Comparison of ENCODE assay signal across 21 cellular contexts in genomic region chr12:92519284-92519683, GRCh38.
"Had no signal": no experiment of that assay in that cellular context is flagged by ENCODE, and none has a peak within 500 bp of the region (broad histone marks: within the 10 kb centered on the region; RNA-seq: fewer than 3 reads in every experiment).

No MANE protein-coding gene starts in this region.

- DNase-seq: activated CD4-positive, alpha-beta memory T cell treated with anti-CD3 and anti-CD28 coated beads for 36 hours; activated naive CD4-positive, alpha-beta T cell treated with anti-CD3 and anti-CD28 coated beads for 36 hours; activated T-cell treated with anti-CD3 and anti-CD28 coated beads for 4 hours; aorta; brain microvascular endothelial cell; heart right ventricle; immature natural killer cell; left cardiac atrium; Right ventricle myocardium superior; sigmoid colon; SK-N-SH; stimulated activated naive CD4-positive, alpha-beta T cell treated with Interleukin-2 at 50 U/mL for 16 hours; T-helper 9 cell; transverse colon had no signal

- H3K27ac Mint-ChIP-seq: activated CD4-positive, alpha-beta memory T cell treated with anti-CD3 and anti-CD28 coated beads for 36 hours; activated naive CD4-positive, alpha-beta T cell treated with anti-CD3 and anti-CD28 coated beads for 36 hours; activated T-helper 2 cell treated with anti-CD3 and anti-CD28 coated beads, Interferon-gamma antibody, Interleukin-2, Interleukin-4, amounts not matched to agents 10 μg/mL and 5 μg/mL and 100 μg/mL, durations not matched to agents 14 hours and 24 hours and 36 hours; mesothelial cell of epicardium had no signal

- H3K36me3 ChIP-seq: brain microvascular endothelial cell, esophagus muscularis mucosa, heart right ventricle, sigmoid colon, transverse colon had no signal

- H3K4me1 ChIP-seq: esophagus muscularis mucosa, heart right ventricle, transverse colon had no signal

- H3K27ac ChIP-seq: brain microvascular endothelial cell, coronary artery, esophagus muscularis mucosa, heart right ventricle, sigmoid colon, transverse colon had no signal

- H3K27me3 Mint-ChIP-seq: activated CD4-positive, alpha-beta memory T cell treated with anti-CD3 and anti-CD28 coated beads for 36 hours had no signal

- H3K36me3 Mint-ChIP-seq: activated CD4-positive, alpha-beta memory T cell treated with anti-CD3 and anti-CD28 coated beads for 36 hours; mesothelial cell of epicardium had no signal

- H3K4me3 Mint-ChIP-seq: activated CD4-positive, alpha-beta memory T cell treated with anti-CD3 and anti-CD28 coated beads for 36 hours; activated naive CD4-positive, alpha-beta T cell treated with anti-CD3 and anti-CD28 coated beads for 36 hours; immature natural killer cell; mesothelial cell of epicardium had no signal

- H3K9me3 ChIP-seq: esophagus muscularis mucosa, sigmoid colon, SK-N-SH, transverse colon had no signal

- FAIRE-seq: endometrium had no signal

- H3K27me3 ChIP-seq: brain microvascular endothelial cell, esophagus muscularis mucosa, heart right ventricle, sigmoid colon, transverse colon had no signal

- H3K9ac ChIP-seq: SK-N-SH had no signal

- H3K4me3 ChIP-seq: coronary artery, esophagus muscularis mucosa, heart right ventricle, lung, sigmoid colon, transverse colon had no signal

- ATAC-seq: activated CD4-positive, CD25-positive, alpha-beta regulatory T cell treated with anti-CD3 and anti-CD28 coated beads, Interleukin-2, amount 50 U/mL, for 24 hours; heart right ventricle; left cardiac atrium had no signal

- H3K4me2 ChIP-seq: SK-N-SH had no signal
